Comparison of ENCODE assay signal across 9 cellular contexts in the genomic region with DNA sequence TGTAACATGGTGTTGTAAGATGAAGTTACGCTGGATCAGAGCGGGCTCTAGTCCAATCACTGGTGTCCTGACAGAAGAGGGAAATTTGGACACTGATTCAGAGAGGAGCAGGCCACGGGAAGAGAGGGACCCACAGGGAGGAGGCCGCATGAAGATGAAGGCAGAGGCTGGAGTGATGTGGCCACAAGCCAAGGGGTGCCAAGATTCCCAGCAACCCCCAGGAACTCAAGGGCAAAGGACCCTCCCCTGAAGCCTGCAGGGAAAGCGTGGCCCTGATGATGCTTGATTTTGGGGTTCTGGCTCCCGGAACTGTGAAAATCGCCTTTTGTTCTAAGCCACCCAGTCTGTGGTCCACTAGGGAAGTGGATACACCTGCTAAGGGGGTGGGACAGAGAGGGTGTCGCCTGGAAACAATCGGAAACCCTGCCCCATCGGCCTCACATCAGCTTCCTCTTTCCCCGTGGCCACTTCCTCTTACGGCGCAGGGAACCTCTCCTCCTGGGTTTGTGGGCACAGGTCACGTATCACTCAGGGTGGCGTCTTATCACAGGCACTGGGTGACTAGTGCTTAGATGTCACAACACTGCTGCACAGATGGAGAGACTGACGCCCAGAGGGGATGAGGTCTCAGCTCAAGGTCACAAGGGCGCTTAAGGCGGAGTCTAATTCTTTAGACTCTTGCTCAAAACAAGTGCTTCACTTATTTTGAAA. TPM values are rescaled to one million over a fixed set of nuclear protein-coding genes. Genes with fewer than 3 reads are reported as not detected.
DNase-seq lines count a peak whose midpoint lies in the region; ATAC-seq and TF ChIP-seq lines count a peak whose summit lies in the region.
"Had no signal": no experiment of that assay in that cellular context is flagged by ENCODE, and none has a peak within 500 bp of the region (broad histone marks: within the 10 kb centered on the region; RNA-seq: fewer than 3 reads in every experiment).

No MANE protein-coding gene starts in this region.

- no peak overlapping the region for H3K4me3 ChIP-seq in adrenal gland

- ATAC-seq in HG02973 (IDR thresholded peaks at IDR 0.05; ENCODE audit: unreplicated experiment): peak; percentile 58
- ATAC-seq: HCT116 had no signal

- H3K27me3 ChIP-seq in adrenal gland: no peaks in the 10 kb centered on the region

- TF ChIP-seq POLR2A in GM15510 (IDR thresholded peaks at IDR 0.05; ENCODE audit: borderline replicate concordance, extremely low read depth, insufficient read length): peak; percentile 21
- TF ChIP-seq POLR2A in adrenal gland (IDR thresholded peaks at IDR 0.05): no peak

- no peak overlapping the region for H3K27ac ChIP-seq in adrenal gland

- TF ChIP-seq CTCF in adrenal gland (IDR thresholded peaks at IDR 0.05): no peak

- H3K36me3 ChIP-seq in adrenal gland (replicated peaks in 1 of 2): no peaks in the 10 kb centered on the region

- H3K9me3 ChIP-seq in adrenal gland (replicated peaks in 1 of 3): no peaks in the 10 kb centered on the region

- no peaks in the 10 kb centered on the region for H3K4me1 ChIP-seq in adrenal gland (replicated peaks in 1 of 2)

- DNase-seq in T-helper 22 cell (ENCODE audit: low read depth): peak; percentile 66
- peak; percentile 28 to 67 (median 41) for DNase-seq in adrenal gland
- DNase-seq in posterior vena cava (ENCODE audit: low spot score): peak; percentile 90
- DNase-seq in HPDE6-E6E7 (ENCODE audit: extremely low spot score): no peak
- DNase-seq in SK-N-DZ (ENCODE audit: low spot score): no peak
- no peak for DNase-seq in iPS-NIHi7 (ENCODE audit: extremely low spot score)

- WGBS in adrenal gland, 4 donors: 70 to 89% (median 74%) methylated on average over 16 to 18 of the region's 18 CpGs

- intact Hi-C loops in adrenal gland (cut with DNase I): no loop called here
- intact Hi-C loops in posterior vena cava (cut with DNase I): loop anchor here in 1 of 2 donors (10.0 kb wide), 1 partner anchor 57 kb away; the partner anchor contains the start of gene SULF2

RNA-seq across cellular contexts. Expression of gene SULF2, which starts 58.0 kb away (rescaled TPM):
- 10 to 100 TPM; 15.4 to 42.5 (median 30.9) TPM for total RNA-seq in adrenal gland
- polyA plus RNA-seq in adrenal gland: 10 to 100 TPM; 13.5 to 30.2 (median 22.8) TPM
- 100 to 1,000 TPM in 1 of 2 donors, 10 to 100 TPM in 1; 89.4 to 141 TPM for total RNA-seq in posterior vena cava
- polyA plus RNA-seq in SK-N-DZ (2014; cell fraction: cytosol; rRNA removed): 125 and 147 TPM in 2 replicates
- polyA plus RNA-seq in SK-N-DZ (2014; cell fraction: nucleus; rRNA removed): 128 and 130 TPM in 2 replicates

Comparison
In these comparisons a context has a peak if more than half of its experiments do, and no peak if none do; other contexts are left out.
1. DNase-seq: peak in T-helper 22 cell (single experiment), adrenal gland (7 of 7) and posterior vena cava (single experiment); none in HPDE6-E6E7 (single experiment), SK-N-DZ (single experiment) and iPS-NIHi7 (single experiment).